In genomic region chr14:95315579-95315978, GRCh38 we compare ENCODE assay signal across 21 cellular contexts. TPM values are rescaled to one million over a fixed set of nuclear protein-coding genes. Genes with fewer than 3 reads are reported as not detected.
DNase-seq lines count a peak whose midpoint lies in the region; ATAC-seq and TF ChIP-seq lines count a peak whose summit lies in the region.
"Had no signal": no experiment of that assay in that cellular context is flagged by ENCODE, and none has a peak within 500 bp of the region (broad histone marks: within the 10 kb centered on the region; RNA-seq: fewer than 3 reads in every experiment).

No MANE protein-coding gene starts in this region.

- no peak overlapping the region for H3K14ac ChIP-seq in IMR-90 (replicated peaks; ENCODE audit: low read depth, low read length)

- no peak for ATAC-seq in IMR-90 (ENCODE audit: low read depth)
- ATAC-seq: pancreas had no signal

- no peak for DNase-seq in IMR-90
- DNase-seq in adipocyte (ENCODE audit: low read depth): no peak
- DNase-seq in dermis blood vessel endothelial cell: no peak
- DNase-seq in DMS114 treated with DMSO at 0.1 percent for 48 hours (lab: John Stamatoyannopoulos, UW; ENCODE audit: unreplicated experiment): no peak
- DNase-seq in NAMALWA (ENCODE audit: low spot score): no peak
- DNase-seq in NOMO-1 (lab: John Stamatoyannopoulos, UW; ENCODE audit: unreplicated experiment in 2 of 2): no peak
- DNase-seq: activated CD4-positive, alpha-beta T cell treated with anti-CD3 and anti-CD28 coated beads for 36 hours; activated gamma-delta T cell; activated naive CD8-positive, alpha-beta T cell treated with anti-CD3 and anti-CD28 coated beads, Interleukin-2, amount 50 U/mL, for 24 hours; activated T-cell treated with anti-CD3 and anti-CD28 coated beads, Interleukin-2, amount 50 U/mL, for 24 hours; cerebellar nuclear complex; mammary epithelial cell; NCI-H1417 treated with DMSO at 0.1 percent for 48 hours; NCI-H774; pancreas; stimulated activated CD4-positive, alpha-beta T cell treated with anti-CD3 and anti-CD28 coated beads, Interleukin-12 subunit alpha, Interleukin-12 subunit beta, amount 100 ng/mL, for 4 hours; stimulated activated CD4-positive, alpha-beta T cell treated with anti-CD3 and anti-CD28 coated beads, Interleukin-4, amount 100 ng/mL, for 24 hours; T-helper 2 cell; testis had no signal

- no peak overlapping the region for H2BK5ac ChIP-seq in IMR-90 (ENCODE audit: low read depth, low read length, poor library complexity, severe bottlenecking)

- POLR2A ChIA-PET in IMR-90 (lab: Charles Lee; ENCODE audit: unreplicated experiment): no interaction called here

- no peak overlapping the region for H4K91ac ChIP-seq in IMR-90 (ENCODE audit: insufficient read depth, low read depth, low read length)

- in situ Hi-C loops in IMR-90 (cut with MboI; ENCODE audit: low sequenced_read_pairs): no loop called here

- H4K20me1 ChIP-seq in IMR-90 (ENCODE audit: insufficient read depth, low read length): no peaks in the 10 kb centered on the region

- no peak overlapping the region for H4K5ac ChIP-seq in IMR-90 (ENCODE audit: low read depth, low read length)

- no peak overlapping the region for H3K27ac ChIP-seq in IMR-90 (ENCODE audit: insufficient read depth, low read length)
- peak overlapping the region; percentile 84 to 85 for H3K27ac ChIP-seq in liver (ENCODE audit: low read depth in 1 of 2, low read length in 2 of 2)
- peak overlapping the region; percentile 82 for H3K27ac ChIP-seq in temporal lobe (ENCODE audit: low read depth, low read length)
- H3K27ac ChIP-seq: testis had no signal

- no TSS peak for BruUV-seq in IMR-90 (replicated peaks; lab: Mats Ljungman, UMichigan)

- no peak for TF ChIP-seq CTCF in IMR-90 (conservative IDR thresholded peaks at IDR 0.05; ENCODE audit: low read depth, low read length)
- TF ChIP-seq CTCF in liver (IDR thresholded peaks at IDR 0.05; ENCODE audit: low read depth, low read length, missing input control): no peak

- H2AK5ac ChIP-seq in IMR-90 (ENCODE audit: low read depth, low read length): no peak overlapping the region

- no peak overlapping the region for H3K4ac ChIP-seq in IMR-90 (ENCODE audit: low read depth, low read length)

- no peak overlapping the region for H2BK120ac ChIP-seq in IMR-90 (ENCODE audit: low read depth, low read length)

- no peak overlapping the region for H3K9ac ChIP-seq in IMR-90 (ENCODE audit: low read depth, low read length)
- H3K9ac ChIP-seq in adipocyte (ENCODE audit: low read length): peak overlapping the region; percentile 50
- no peak overlapping the region for H3K9ac ChIP-seq in liver (ENCODE audit: low read depth in 1 of 2, low read length in 2 of 2)

- TF ChIP-seq POLR2A in IMR-90 (IDR thresholded peaks at IDR 0.05; ENCODE audit: low read depth, low read length): no peak

- no peak overlapping the region for H3K4me2 ChIP-seq in IMR-90 (ENCODE audit: low read depth, low read length)

- H2AFZ ChIP-seq in IMR-90 (replicated peaks; ENCODE audit: low read length, poor library complexity): peak overlapping the region; percentile 23

- peaks cover 20% of the 10 kb centered on the region for H3K27me3 ChIP-seq in IMR-90 (ENCODE audit: control insufficient read depth, insufficient read depth, low read length)
- no peaks in the 10 kb centered on the region for H3K27me3 ChIP-seq in adipocyte (replicated peaks; ENCODE audit: control insufficient read depth, insufficient read depth, low read length)
- H3K27me3 ChIP-seq in liver (ENCODE audit: control insufficient read depth in 4 of 4, insufficient read depth in 4 of 4, low read length in 3 of 4): no peaks in the 10 kb centered on the region
- H3K27me3 ChIP-seq: pancreas, testis had no signal

- intact Hi-C loops in IMR-90 (cut with micrococcal nuclease): no loop called here

- H3K4me1 ChIP-seq in IMR-90 (ENCODE audit: control insufficient read depth, insufficient read depth, low read length) (no peaks in the 10 kb centered on the region; the same call in 1 of the 2 replicates), adipocyte (ENCODE audit: control insufficient read depth, insufficient read depth, low read length) (peaks cover 40% of the 10 kb centered on the region), liver (ENCODE audit: control insufficient read depth in 4 of 4, insufficient read depth in 4 of 4, low read length in 3 of 4) (peaks cover 22 to 73% (median 55%) of the 10 kb centered on the region in 4 donors)

- CTCF ChIA-PET in IMR-90 (lab: Yijun Ruan, JAX): no interaction called here

- H3K18ac ChIP-seq in IMR-90 (ENCODE audit: low read depth, low read length): no peak overlapping the region

- H3K4me3 ChIP-seq in IMR-90 (ENCODE audit: insufficient read depth, low read depth, low read length): no peak overlapping the region
- no peak overlapping the region for H3K4me3 ChIP-seq in adipocyte (ENCODE audit: low read length)
- no peak overlapping the region for H3K4me3 ChIP-seq in liver (ENCODE audit: low read depth in 1 of 3, low read length in 3 of 3)
- H3K4me3 ChIP-seq: pancreas, testis had no signal

- H3K36me3 ChIP-seq in IMR-90 (ENCODE audit: control insufficient read depth, insufficient read depth, low read length): no peaks in the 10 kb centered on the region
- no peaks in the 10 kb centered on the region for H3K36me3 ChIP-seq in adipocyte (ENCODE audit: control insufficient read depth, insufficient read depth, low read length, severe bottlenecking)
- no peaks in the 10 kb centered on the region for H3K36me3 ChIP-seq in liver (ENCODE audit: control insufficient read depth in 4 of 4, insufficient read depth in 3 of 4, low read depth in 1 of 4, low read length in 3 of 4)
- H3K36me3 ChIP-seq: pancreas had no signal

- H3K79me1 ChIP-seq in IMR-90 (ENCODE audit: low read depth in 1 of 2, low read length in 2 of 2): no peaks in the 10 kb centered on the region

- dilution Hi-C loops in IMR-90 (cut with HindIII; ENCODE audit: low sequenced_read_pairs, unreplicated experiment): no loop called here

- no peak overlapping the region for H2BK20ac ChIP-seq in IMR-90 (ENCODE audit: low read depth, low read length)

- H3K9me1 ChIP-seq in IMR-90 (ENCODE audit: insufficient read depth, low read length): no peaks in the 10 kb centered on the region

- no peak overlapping the region for H2AK9ac ChIP-seq in IMR-90 (replicated peaks; ENCODE audit: low read depth, low read length, poor library complexity)

- H3K9me3 ChIP-seq in IMR-90 (ENCODE audit: control insufficient read depth, insufficient read depth, low read length) (no peaks in the 10 kb centered on the region), adipocyte (ENCODE audit: control insufficient read depth, low read length) (no peaks in the 10 kb centered on the region), liver (ENCODE audit: control insufficient read depth in 4 of 4, low read length in 3 of 4) (no peaks in the 10 kb centered on the region)
- H3K9me3 ChIP-seq: pancreas, testis had no signal

- no peak overlapping the region for H2BK15ac ChIP-seq in IMR-90 (ENCODE audit: low read depth, low read length)

- H3K23ac ChIP-seq in IMR-90 (ENCODE audit: low read depth, low read length): no peak overlapping the region

- no peak overlapping the region for H3K56ac ChIP-seq in IMR-90 (ENCODE audit: extremely low read depth, insufficient read depth, low read length)

- 70% methylated on average over 5 of the region's 7 CpGs; no CpG with 5 or more reads in 1 of the 2 experiments for WGBS in IMR-90 (ENCODE audit: extremely low coverage in 2 of 2, insufficient read length in 1 of 2), 2 experiments
- 38% methylated on average over 7 of the region's 7 CpGs for WGBS in liver

- no peak overlapping the region for H4K8ac ChIP-seq in IMR-90 (ENCODE audit: low read depth in 2 of 2, low read length in 2 of 2)

- TF ChIP-seq RAD21 in IMR-90 (IDR thresholded peaks at IDR 0.05; ENCODE audit: low read length) (no peak), liver (IDR thresholded peaks at IDR 0.05) (peak in 1 of 2 donors; percentile 51)

TF ChIP-seq in IMR-90, 13 proteins besides CTCF, POLR2A, EP300 and RAD21 (continues in another document):
- no peak for TF ChIP-seq RCOR1 (IDR thresholded peaks at IDR 0.05; ENCODE audit: insufficient replicate concordance, low read length)
- TF ChIP-seq ELK1 (IDR thresholded peaks at IDR 0.05; ENCODE audit: borderline replicate concordance, low read depth, low read length): no peak
- TF ChIP-seq CEBPB (IDR thresholded peaks at IDR 0.05; ENCODE audit: low read depth, low read length): no peak
- TF ChIP-seq CHD1 (IDR thresholded peaks at IDR 0.05; ENCODE audit: low read depth, low read length): no peak
- TF ChIP-seq MAFK (IDR thresholded peaks at IDR 0.05; ENCODE audit: low read depth, low read length): no peak

TF ChIP-seq in liver, 16 proteins besides CTCF, POLR2A, EP300 and RAD21:
- TF ChIP-seq SP1 (IDR thresholded peaks at IDR 0.05) (peak; percentile 70), FOXA2 (IDR thresholded peaks at IDR 0.05) (no peak), HNF4A (conservative IDR thresholded peaks at IDR 0.05) (peak; percentile 65 to 80), HNF4G (IDR thresholded peaks at IDR 0.05) (peak; percentile 13), RXRA (IDR thresholded peaks at IDR 0.05) (peak; percentile 53 to 57)

RNA-seq across cellular contexts. Expression of gene CLMN, which starts 4.1 kb away (rescaled TPM):
- total RNA-seq in IMR-90 (2012; rRNA removed): under 0.01 and 0.18 TPM in 2 replicates
- polyA plus RNA-seq in IMR-90 (2012; rRNA removed): 0.09 and 0.10 TPM in 2 replicates
- 0.03 TPM in 1 of 2 replicates, not detected in the other for polyA plus RNA-seq in IMR-90 (2012; cell fraction: cytosol; rRNA removed)
- 0.03 and 0.09 TPM in 2 replicates for polyA plus RNA-seq in IMR-90 (2012; cell fraction: nucleus; rRNA removed; ENCODE audit: low replicate concordance)
- 10 to 100 TPM in 1 of 2 donors, 1 to 10 TPM in 1; 6.0 to 40.1 TPM for total RNA-seq in liver
- polyA plus RNA-seq in liver: 10 to 100 TPM in 1 of 2 donors, 1 to 10 TPM in 1; 8.2 to 41.1 TPM
- 0.98 TPM for total RNA-seq in temporal lobe
- 0.68 and 1.5 TPM in 2 replicates for total RNA-seq in dermis blood vessel endothelial cell
